1 cellular context compared by ENCODE assay signal in the genomic region with DNA sequence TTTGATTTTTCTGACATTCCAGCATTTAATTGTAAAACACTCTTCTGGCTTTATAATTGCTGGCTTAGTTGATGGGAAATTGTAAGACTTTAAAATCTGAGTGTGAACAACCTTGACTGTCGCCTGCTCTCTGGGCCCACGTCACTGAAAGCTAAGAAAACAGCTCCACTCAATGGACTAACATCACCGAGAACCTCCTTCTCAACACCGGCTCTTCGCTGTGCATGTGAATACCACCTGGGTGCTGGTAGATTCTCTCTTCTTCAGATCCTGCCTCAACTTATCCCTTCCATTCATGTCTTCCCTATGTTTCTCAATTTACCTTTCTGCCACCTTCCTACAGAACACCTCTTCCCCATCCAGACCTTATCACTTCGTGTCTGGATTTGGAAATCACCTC.
TF ChIP-seq lines count a peak whose summit lies in the region.

No MANE protein-coding gene starts in this region.

TF ChIP-seq in SK-N-SH treated with all-trans-retinoic acid at 6 μM for 48 hours, 23 proteins besides CTCF, POLR2A, EP300 and RAD21 (continued from another document):
- TF ChIP-seq, protein P1, sequence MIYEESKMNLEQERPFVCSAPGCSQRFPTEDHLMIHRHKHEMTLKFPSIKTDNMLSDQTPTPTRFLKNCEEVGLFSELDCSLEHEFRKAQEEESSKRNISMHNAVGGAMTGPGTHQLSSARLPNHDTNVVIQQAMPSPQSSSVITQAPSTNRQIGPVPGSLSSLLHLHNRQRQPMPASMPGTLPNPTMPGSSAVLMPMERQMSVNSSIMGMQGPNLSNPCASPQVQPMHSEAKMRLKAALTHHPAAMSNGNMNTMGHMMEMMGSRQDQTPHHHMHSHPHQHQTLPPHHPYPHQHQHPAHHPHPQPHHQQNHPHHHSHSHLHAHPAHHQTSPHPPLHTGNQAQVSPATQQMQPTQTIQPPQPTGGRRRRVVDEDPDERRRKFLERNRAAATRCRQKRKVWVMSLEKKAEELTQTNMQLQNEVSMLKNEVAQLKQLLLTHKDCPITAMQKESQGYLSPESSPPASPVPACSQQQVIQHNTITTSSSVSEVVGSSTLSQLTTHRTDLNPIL (CRISPR knock-in tag; IDR thresholded peaks at IDR 0.05; ENCODE audit: low read depth) = no peak
